Comparison of ENCODE assay signal across 8 cellular contexts in the genomic region with DNA sequence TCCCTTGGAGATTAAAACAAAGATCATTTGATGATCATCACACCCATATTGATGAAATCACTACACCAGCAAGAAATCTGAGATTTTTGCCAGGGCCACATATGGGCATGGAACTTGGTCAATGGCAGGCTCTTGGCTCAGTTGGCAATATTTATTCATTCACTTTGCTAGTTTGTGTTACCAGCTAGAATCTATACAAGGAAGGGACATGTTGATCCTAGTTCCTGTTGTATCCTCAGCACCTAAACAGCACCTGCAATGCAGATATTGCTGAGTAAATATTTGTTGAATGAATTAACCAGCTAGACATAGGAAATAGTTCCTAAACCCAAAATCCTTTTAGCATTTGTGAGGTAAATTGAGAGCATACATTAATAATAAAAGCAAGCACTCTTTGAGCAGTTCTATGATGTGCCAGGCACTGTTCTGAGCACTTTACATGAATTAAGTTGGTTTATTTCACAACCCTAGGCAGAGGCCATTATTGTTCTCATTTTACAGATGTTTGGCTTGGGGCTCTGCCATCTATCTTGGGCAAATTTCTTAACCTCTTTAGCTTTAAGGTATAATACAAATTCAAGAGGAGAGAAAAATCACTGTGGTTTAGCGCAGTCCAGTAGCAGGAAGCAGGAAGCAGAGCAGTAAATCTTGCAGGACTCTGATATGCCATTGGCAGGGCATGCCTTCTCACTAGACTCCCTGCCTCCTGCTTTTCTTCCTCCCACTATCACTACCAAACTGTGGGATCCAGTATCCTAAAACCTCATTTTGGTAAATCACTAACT. TPM values are rescaled to one million over a fixed set of nuclear protein-coding genes. Genes with fewer than 3 reads are reported as not detected.
DNase-seq lines count a peak whose midpoint lies in the region; ATAC-seq and TF ChIP-seq lines count a peak whose summit lies in the region.

No MANE protein-coding gene starts in this region.

- H3K27me3 ChIP-seq in Caco-2 (replicated peaks; ENCODE audit: control insufficient read depth, insufficient read depth, low read length) (no peaks in the 10 kb centered on the region), Peyer's patch (no peaks in the 10 kb centered on the region), mesendoderm (ENCODE audit: insufficient read depth, low read length, poor library complexity) (no peaks in the 10 kb centered on the region)

- H2AK5ac ChIP-seq in mesendoderm (ENCODE audit: low read length): no peak overlapping the region

- WGBS in mesendoderm (ENCODE audit: extremely low coverage, insufficient coverage, low lambda C conversion rate): no CpG with 5 or more reads among the region's 1 CpG

- BruUV-seq in Caco-2 (replicated peaks; lab: Mats Ljungman, UMichigan): no TSS peak

- H3K79me2 ChIP-seq in mesendoderm (ENCODE audit: control insufficient read depth, insufficient read depth, low read length): no peaks in the 10 kb centered on the region

- H3K4me3 Mint-ChIP-seq in Caco-2 (ENCODE audit: unreplicated experiment) (peak overlapping the region; percentile 87), neural crest cell (peak overlapping the region; percentile 96)

- TF ChIP-seq CTCF in Caco-2 (IDR thresholded peaks at IDR 0.05; ENCODE audit: insufficient read depth in 1 of 2, low read depth in 1 of 2, low read length in 1 of 2, severe bottlenecking in 1 of 2, unreplicated experiment in 1 of 2): no peak
- TF ChIP-seq CTCF in NB4 (IDR thresholded peaks at IDR 0.05; ENCODE audit: low read depth, low read length): no peak
- no peak for TF ChIP-seq CTCF in choroid plexus epithelial cell (conservative IDR thresholded peaks at IDR 0.05; ENCODE audit: low read depth, low read length)
- no peak for TF ChIP-seq CTCF in neural crest cell (conservative IDR thresholded peaks at IDR 0.05)
- TF ChIP-seq CTCF in Peyer's patch (IDR thresholded peaks at IDR 0.05): no peak

- H3K23ac ChIP-seq in mesendoderm (ENCODE audit: low read length): no peak overlapping the region

- no peak overlapping the region for H3K18ac ChIP-seq in mesendoderm (ENCODE audit: low read length)

- no peak overlapping the region for H3K4me2 ChIP-seq in mesendoderm (ENCODE audit: low read length)

- H3K4ac ChIP-seq in mesendoderm (ENCODE audit: low read depth, low read length): no peak overlapping the region

- CTCF ChIA-PET in Caco-2 (lab: Charles Lee): interaction anchor here (1.9 kb wide), 1 partner anchor 67 kb away, joined by 5 read pairs; no protein-coding TSS in a partner anchor

- no peak overlapping the region for H2BK120ac ChIP-seq in mesendoderm (ENCODE audit: low read depth, low read length)

- H3K36me3 ChIP-seq in Caco-2 (ENCODE audit: control insufficient read depth, insufficient read depth, low read length): no peaks in the 10 kb centered on the region; the same call in 1 of the 2 replicates
- peaks cover 0 to 27% (median 0%) of the 10 kb centered on the region in 3 donors for H3K36me3 ChIP-seq in Peyer's patch
- no peaks in the 10 kb centered on the region for H3K36me3 ChIP-seq in mesendoderm (ENCODE audit: control insufficient read depth, insufficient read depth, low read length)

- H3K36me3 Mint-ChIP-seq in Caco-2 (ENCODE audit: insufficient read depth, unreplicated experiment) (peaks cover 13% of the 10 kb centered on the region), neural crest cell (ENCODE audit: low read depth) (no peaks in the 10 kb centered on the region)

- H3K4me3 ChIP-seq in Caco-2 (ENCODE audit: low read depth, low read length): no peak overlapping the region
- H3K4me3 ChIP-seq in NB4 (ENCODE audit: low read depth, low read length): peak overlapping the region; percentile 77
- H3K4me3 ChIP-seq in choroid plexus epithelial cell (ENCODE audit: low read depth, low read length): no peak overlapping the region
- H3K4me3 ChIP-seq in Peyer's patch: peak overlapping the region in 2 of 4 donors; percentile 65 to 86
- H3K4me3 ChIP-seq in mesendoderm (ENCODE audit: low read length): no peak overlapping the region

- H3K56ac ChIP-seq in mesendoderm (ENCODE audit: low read length): no peak overlapping the region

- H4K5ac ChIP-seq in mesendoderm (ENCODE audit: low read length): no peak overlapping the region

- H3K27me3 Mint-ChIP-seq in Caco-2 (ENCODE audit: insufficient read depth, unreplicated experiment) (no peaks in the 10 kb centered on the region), neural crest cell (ENCODE audit: low read depth) (peaks cover 15% of the 10 kb centered on the region)

- H3K9me3 ChIP-seq in Caco-2: no peaks in the 10 kb centered on the region
- H3K9me3 ChIP-seq in Peyer's patch: no peaks in the 10 kb centered on the region

- TF ChIP-seq POLR2A in NB4 (IDR thresholded peaks at IDR 0.05; ENCODE audit: extremely low read depth, insufficient read length): no peak
- no peak for TF ChIP-seq POLR2A in Peyer's patch (IDR thresholded peaks at IDR 0.05)

- no peak overlapping the region for H3K27ac Mint-ChIP-seq in Caco-2 (ENCODE audit: unreplicated experiment)
- H3K27ac Mint-ChIP-seq in neural crest cell (ENCODE audit: unreplicated experiment): no peak overlapping the region

- no peak overlapping the region for H4K8ac ChIP-seq in mesendoderm (ENCODE audit: low read depth, low read length)

- DNase-seq in Caco-2 (no peak), NB4 (ENCODE audit: low read depth) (no peak), choroid plexus epithelial cell (ENCODE audit: low read depth) (peak; percentile 49), neural crest cell (ENCODE audit: low read depth, low spot score) (no peak), Peyer's patch (no peak), mesendoderm (no peak), NCI-H524 (lab: John Stamatoyannopoulos, UW) (no peak)

- no peaks in the 10 kb centered on the region for H3K79me1 ChIP-seq in mesendoderm (ENCODE audit: low read length)

- ATAC-seq in HG02798 (IDR thresholded peaks at IDR 0.05; ENCODE audit: poor library complexity, unreplicated experiment): no peak

- H3K27ac ChIP-seq in Peyer's patch: no peak overlapping the region
- no peak overlapping the region for H3K27ac ChIP-seq in mesendoderm (ENCODE audit: low read depth, low read length)

- intact Hi-C loops in Caco-2 (cut with micrococcal nuclease; ENCODE audit: unreplicated experiment): loop anchor here (5.0 kb wide), 2 partner anchors 59 to 1626 kb away; a partner anchor contains a TSS

- POLR2A ChIA-PET in Caco-2 (lab: Charles Lee): no interaction called here

- H3K9me3 Mint-ChIP-seq in Caco-2 (ENCODE audit: unreplicated experiment) (peaks cover 7% of the 10 kb centered on the region), neural crest cell (no peaks in the 10 kb centered on the region)

- no peak overlapping the region for H3K9ac ChIP-seq in mesendoderm (ENCODE audit: low read length)

- H3K4me1 ChIP-seq in Caco-2 (0 out of 2 replicates have a peak, but pooled peaks cover 13% of the 10 kb centered on the region), Peyer's patch (peaks cover 0 to 20% (median 3%) of the 10 kb centered on the region in 4 donors), mesendoderm (ENCODE audit: control insufficient read depth, low read depth, low read length) (peaks cover 2% of the 10 kb centered on the region)

- no peak overlapping the region for H2BK15ac ChIP-seq in mesendoderm (replicated peaks; ENCODE audit: low read depth)

- H2BK5ac ChIP-seq in mesendoderm (ENCODE audit: low read length): no peak overlapping the region

- H3K4me1 Mint-ChIP-seq in Caco-2 (ENCODE audit: low read depth, unreplicated experiment): peaks cover 10% of the 10 kb centered on the region
- H3K4me1 Mint-ChIP-seq in neural crest cell: peaks cover 16% of the 10 kb centered on the region

RNA-seq across cellular contexts. Expression of a gene that starts 1.6 kb away (rescaled TPM):
- total RNA-seq in Caco-2 (2022): 4.9 and 6.9 TPM in 2 replicates
- 12.3 and 13.4 TPM in 2 replicates for total RNA-seq in neural crest cell
- total RNA-seq in Peyer's patch: 10 to 100 TPM in 3 of 4 donors, 1 to 10 TPM in 1; 3.3 to 19.6 (median 15.6) TPM
- polyA plus RNA-seq in mesendoderm (2013, experiment 1 of 2): 3.5 TPM
- polyA plus RNA-seq in mesendoderm (2013, experiment 2 of 2): 3.2 TPM

RNA-seq across cellular contexts. Expression of a gene that starts 12.6 kb away (rescaled TPM):
- not detected in 2 replicates for total RNA-seq in Caco-2 (2022)
- total RNA-seq in neural crest cell: not detected in 2 replicates
- total RNA-seq in Peyer's patch: not detected
- not detected for polyA plus RNA-seq in mesendoderm (2013, experiment 1 of 2)
- polyA plus RNA-seq in mesendoderm (2013, experiment 2 of 2): not detected

RNA-seq across cellular contexts. Expression of a gene that starts 24.9 kb away (rescaled TPM):
- total RNA-seq in Caco-2 (2022) (not detected in 2 replicates), neural crest cell (not detected in 2 replicates), Peyer's patch (not detected)
- not detected for polyA plus RNA-seq in mesendoderm (2013, experiment 1 of 2)
- not detected for polyA plus RNA-seq in mesendoderm (2013, experiment 2 of 2)

RNA-seq across cellular contexts. Expression of a gene that starts 30.9 kb away (rescaled TPM):
- total RNA-seq in Caco-2 (2022): not detected in 2 replicates
- total RNA-seq in neural crest cell: not detected in 2 replicates
- total RNA-seq in Peyer's patch: not detected
- not detected for polyA plus RNA-seq in mesendoderm (2013, experiment 1 of 2)
- not detected for polyA plus RNA-seq in mesendoderm (2013, experiment 2 of 2)

RNA-seq across cellular contexts. Expression of a gene that starts 37.4 kb away (rescaled TPM):
- total RNA-seq in Caco-2 (2022) (not detected in 2 replicates), neural crest cell (not detected in 2 replicates), Peyer's patch (1 to 10 TPM in 1 of 4 donors, under 1 TPM in 2, not detected in 1; 0.70 to 1.2 (median 0.85) TPM)
- polyA plus RNA-seq in mesendoderm (2013, experiment 1 of 2): not detected
- not detected for polyA plus RNA-seq in mesendoderm (2013, experiment 2 of 2)
